ENCODE assay signal across 1 cellular context in the genomic region with DNA sequence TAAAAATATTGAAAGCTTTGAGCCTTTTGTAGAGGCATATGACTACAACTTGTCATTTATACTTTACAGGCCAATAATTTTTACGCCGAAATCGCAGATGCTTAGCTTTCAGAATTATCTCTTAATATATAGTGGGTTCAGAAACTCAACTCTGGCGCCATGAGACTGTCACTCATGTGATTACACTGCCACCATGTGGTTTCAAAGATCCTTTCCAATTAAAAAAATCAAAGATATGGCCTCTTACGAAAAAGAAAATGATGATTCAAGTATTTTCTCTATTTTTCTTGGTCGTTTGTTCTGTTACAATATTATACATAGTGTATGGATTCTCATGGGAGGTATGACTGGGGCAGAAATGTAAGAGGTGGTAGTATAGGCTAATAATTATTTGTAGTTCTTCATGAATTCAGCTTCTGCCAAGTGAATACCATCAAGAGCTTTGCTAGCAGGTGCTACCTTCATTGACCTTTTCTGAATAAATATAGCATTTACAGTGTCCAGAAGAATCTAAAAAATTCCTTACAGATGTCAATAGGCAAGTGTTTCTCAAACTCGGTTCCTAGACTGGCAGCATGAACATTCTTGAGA.
TF ChIP-seq lines count a peak whose summit lies in the region.

No MANE protein-coding gene starts in this region.

TF ChIP-seq in GM12878, 131 proteins besides CTCF, POLR2A, EP300 and RAD21 (continued from another document):
- TF ChIP-seq, protein P1, sequence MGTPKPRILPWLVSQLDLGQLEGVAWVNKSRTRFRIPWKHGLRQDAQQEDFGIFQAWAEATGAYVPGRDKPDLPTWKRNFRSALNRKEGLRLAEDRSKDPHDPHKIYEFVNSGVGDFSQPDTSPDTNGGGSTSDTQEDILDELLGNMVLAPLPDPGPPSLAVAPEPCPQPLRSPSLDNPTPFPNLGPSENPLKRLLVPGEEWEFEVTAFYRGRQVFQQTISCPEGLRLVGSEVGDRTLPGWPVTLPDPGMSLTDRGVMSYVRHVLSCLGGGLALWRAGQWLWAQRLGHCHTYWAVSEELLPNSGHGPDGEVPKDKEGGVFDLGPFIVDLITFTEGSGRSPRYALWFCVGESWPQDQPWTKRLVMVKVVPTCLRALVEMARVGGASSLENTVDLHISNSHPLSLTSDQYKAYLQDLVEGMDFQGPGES (IDR thresholded peaks at IDR 0.05) = no peak
- TF ChIP-seq MTA2 (IDR thresholded peaks at IDR 0.05; ENCODE audit: low read depth) = no peak
- TF ChIP-seq, protein P2, sequence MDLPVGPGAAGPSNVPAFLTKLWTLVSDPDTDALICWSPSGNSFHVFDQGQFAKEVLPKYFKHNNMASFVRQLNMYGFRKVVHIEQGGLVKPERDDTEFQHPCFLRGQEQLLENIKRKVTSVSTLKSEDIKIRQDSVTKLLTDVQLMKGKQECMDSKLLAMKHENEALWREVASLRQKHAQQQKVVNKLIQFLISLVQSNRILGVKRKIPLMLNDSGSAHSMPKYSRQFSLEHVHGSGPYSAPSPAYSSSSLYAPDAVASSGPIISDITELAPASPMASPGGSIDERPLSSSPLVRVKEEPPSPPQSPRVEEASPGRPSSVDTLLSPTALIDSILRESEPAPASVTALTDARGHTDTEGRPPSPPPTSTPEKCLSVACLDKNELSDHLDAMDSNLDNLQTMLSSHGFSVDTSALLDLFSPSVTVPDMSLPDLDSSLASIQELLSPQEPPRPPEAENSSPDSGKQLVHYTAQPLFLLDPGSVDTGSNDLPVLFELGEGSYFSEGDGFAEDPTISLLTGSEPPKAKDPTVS (IDR thresholded peaks at IDR 0.05; ENCODE audit: low read depth, low read length) = no peak
- TF ChIP-seq YY1 (IDR thresholded peaks at IDR 0.05; ENCODE audit: low read depth, low read length) = peak; percentile 69; the same call in 1 of the 2 replicates
- TF ChIP-seq SIN3A (IDR thresholded peaks at IDR 0.05; ENCODE audit: low read depth, low read length) = no peak
- no peak for TF ChIP-seq HDGF (IDR thresholded peaks at IDR 0.05)
- TF ChIP-seq, protein P3, sequence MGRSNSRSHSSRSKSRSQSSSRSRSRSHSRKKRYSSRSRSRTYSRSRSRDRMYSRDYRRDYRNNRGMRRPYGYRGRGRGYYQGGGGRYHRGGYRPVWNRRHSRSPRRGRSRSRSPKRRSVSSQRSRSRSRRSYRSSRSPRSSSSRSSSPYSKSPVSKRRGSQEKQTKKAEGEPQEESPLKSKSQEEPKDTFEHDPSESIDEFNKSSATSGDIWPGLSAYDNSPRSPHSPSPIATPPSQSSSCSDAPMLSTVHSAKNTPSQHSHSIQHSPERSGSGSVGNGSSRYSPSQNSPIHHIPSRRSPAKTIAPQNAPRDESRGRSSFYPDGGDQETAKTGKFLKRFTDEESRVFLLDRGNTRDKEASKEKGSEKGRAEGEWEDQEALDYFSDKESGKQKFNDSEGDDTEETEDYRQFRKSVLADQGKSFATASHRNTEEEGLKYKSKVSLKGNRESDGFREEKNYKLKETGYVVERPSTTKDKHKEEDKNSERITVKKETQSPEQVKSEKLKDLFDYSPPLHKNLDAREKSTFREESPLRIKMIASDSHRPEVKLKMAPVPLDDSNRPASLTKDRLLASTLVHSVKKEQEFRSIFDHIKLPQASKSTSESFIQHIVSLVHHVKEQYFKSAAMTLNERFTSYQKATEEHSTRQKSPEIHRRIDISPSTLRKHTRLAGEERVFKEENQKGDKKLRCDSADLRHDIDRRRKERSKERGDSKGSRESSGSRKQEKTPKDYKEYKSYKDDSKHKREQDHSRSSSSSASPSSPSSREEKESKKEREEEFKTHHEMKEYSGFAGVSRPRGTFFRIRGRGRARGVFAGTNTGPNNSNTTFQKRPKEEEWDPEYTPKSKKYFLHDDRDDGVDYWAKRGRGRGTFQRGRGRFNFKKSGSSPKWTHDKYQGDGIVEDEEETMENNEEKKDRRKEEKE (IDR thresholded peaks at IDR 0.05) = no peak
- TF ChIP-seq, protein P4, sequence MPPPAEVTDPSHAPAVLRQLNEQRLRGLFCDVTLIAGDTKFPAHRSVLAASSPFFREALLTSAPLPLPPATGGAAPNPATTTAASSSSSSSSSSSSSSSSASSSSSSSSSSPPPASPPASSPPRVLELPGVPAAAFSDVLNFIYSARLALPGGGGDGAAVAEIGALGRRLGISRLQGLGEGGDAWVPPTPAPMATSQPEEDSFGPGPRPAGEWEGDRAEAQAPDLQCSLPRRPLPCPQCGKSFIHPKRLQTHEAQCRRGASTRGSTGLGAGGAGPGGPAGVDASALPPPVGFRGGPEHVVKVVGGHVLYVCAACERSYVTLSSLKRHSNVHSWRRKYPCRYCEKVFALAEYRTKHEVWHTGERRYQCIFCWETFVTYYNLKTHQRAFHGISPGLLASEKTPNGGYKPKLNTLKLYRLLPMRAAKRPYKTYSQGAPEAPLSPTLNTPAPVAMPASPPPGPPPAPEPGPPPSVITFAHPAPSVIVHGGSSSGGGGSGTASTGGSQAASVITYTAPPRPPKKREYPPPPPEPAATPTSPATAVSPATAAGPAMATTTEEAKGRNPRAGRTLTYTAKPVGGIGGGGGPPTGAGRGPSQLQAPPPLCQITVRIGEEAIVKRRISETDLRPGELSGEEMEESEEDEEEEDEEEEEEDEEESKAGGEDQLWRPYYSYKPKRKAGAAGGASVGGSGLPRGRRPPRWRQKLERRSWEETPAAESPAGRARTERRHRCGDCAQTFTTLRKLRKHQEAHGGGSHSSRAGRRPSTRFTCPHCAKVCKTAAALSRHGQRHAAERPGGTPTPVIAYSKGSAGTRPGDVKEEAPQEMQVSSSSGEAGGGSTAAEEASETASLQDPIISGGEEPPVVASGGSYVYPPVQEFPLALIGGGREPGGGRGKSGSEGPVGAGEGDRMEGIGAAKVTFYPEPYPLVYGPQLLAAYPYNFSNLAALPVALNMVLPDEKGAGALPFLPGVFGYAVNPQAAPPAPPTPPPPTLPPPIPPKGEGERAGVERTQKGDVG (CRISPR knock-in tag; IDR thresholded peaks at IDR 0.05) = no peak
- TF ChIP-seq, protein P5, sequence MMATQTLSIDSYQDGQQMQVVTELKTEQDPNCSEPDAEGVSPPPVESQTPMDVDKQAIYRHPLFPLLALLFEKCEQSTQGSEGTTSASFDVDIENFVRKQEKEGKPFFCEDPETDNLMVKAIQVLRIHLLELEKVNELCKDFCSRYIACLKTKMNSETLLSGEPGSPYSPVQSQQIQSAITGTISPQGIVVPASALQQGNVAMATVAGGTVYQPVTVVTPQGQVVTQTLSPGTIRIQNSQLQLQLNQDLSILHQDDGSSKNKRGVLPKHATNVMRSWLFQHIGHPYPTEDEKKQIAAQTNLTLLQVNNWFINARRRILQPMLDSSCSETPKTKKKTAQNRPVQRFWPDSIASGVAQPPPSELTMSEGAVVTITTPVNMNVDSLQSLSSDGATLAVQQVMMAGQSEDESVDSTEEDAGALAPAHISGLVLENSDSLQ (IDR thresholded peaks at IDR 0.05) = peak; percentile 62
- TF ChIP-seq RUNX3 (IDR thresholded peaks at IDR 0.05; ENCODE audit: low read length) = peak; percentile 27; the same call in 1 of the 2 replicates
- no peak for TF ChIP-seq SMAD5 (IDR thresholded peaks at IDR 0.05; ENCODE audit: low read depth)
- no peak for TF ChIP-seq CHD2 (IDR thresholded peaks at IDR 0.05; ENCODE audit: borderline replicate concordance, low read depth, low read length)
- TF ChIP-seq TCF12 (IDR thresholded peaks at IDR 0.05; ENCODE audit: low read depth, low read length) = no peak
- TF ChIP-seq TBL1XR1 (IDR thresholded peaks at IDR 0.05; ENCODE audit: low read depth, low read length) = no peak
